Comparison of ENCODE assay signal across 8 cellular contexts in the genomic region with DNA sequence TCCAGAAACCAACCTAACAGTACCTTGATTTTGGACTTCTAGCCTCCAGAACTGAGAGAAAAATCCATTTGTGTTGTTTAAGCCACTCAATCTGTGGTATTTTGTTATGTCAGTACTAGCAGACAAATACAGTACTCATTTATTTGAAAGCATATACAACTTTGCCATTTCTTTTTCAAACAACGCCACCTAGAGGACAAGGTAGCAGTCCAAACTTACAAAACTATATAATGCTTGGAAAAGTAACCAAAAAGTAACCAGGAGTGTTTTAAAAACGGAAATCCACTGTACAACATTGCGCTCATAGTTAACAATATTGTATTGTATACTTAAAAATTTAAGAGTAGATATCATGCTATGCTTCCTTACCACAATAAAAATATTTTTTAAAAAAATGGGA. TPM values are rescaled to one million over a fixed set of nuclear protein-coding genes. Genes with fewer than 3 reads are reported as not detected.
DNase-seq lines count a peak whose midpoint lies in the region; ATAC-seq, FAIRE-seq and TF ChIP-seq lines count a peak whose summit lies in the region.

No MANE protein-coding gene starts in this region.

- no peak overlapping the region for H3K4me3 ChIP-seq in Jurkat, Clone E6-1 (ENCODE audit: low read length)
- no peak overlapping the region for H3K4me3 ChIP-seq in brain microvascular endothelial cell (ENCODE audit: low read depth, low read length)

- no peak overlapping the region for H3K27ac ChIP-seq in brain microvascular endothelial cell

- TF ChIP-seq CTCF in D721Med (IDR thresholded peaks at IDR 0.05; ENCODE audit: insufficient read depth, missing control alignments) (peak; percentile 36), brain microvascular endothelial cell (IDR thresholded peaks at IDR 0.05; ENCODE audit: low read depth, low read length, missing control alignments) (peak; percentile 47)

- no peak for DNase-seq in D721Med (ENCODE audit: insufficient read length, low spot score)
- peak; percentile 14 for DNase-seq in Jurkat, Clone E6-1 (ENCODE audit: low read depth, low spot score)
- no peak for DNase-seq in brain microvascular endothelial cell
- peak; percentile 8 for DNase-seq in midbrain (lab: John Stamatoyannopoulos, UW)
- DNase-seq in SKM-1 treated with dmso at 0.1 percent for 144 hours (lab: John Stamatoyannopoulos, UW; ENCODE audit: unreplicated experiment): no peak
- no peak for DNase-seq in retina
- DNase-seq in stimulated activated CD4-positive, alpha-beta T cell treated with anti-CD3 and anti-CD28 coated beads, Interleukin-12 subunit alpha, Interleukin-12 subunit beta, amount 100 ng/mL, for 4 hours: no peak

- no peaks in the 10 kb centered on the region for H3K27me3 ChIP-seq in brain microvascular endothelial cell (replicated peaks)

- ATAC-seq in HG02885 (IDR thresholded peaks at IDR 0.05; ENCODE audit: poor library complexity, unreplicated experiment): no peak

- in situ Hi-C loops in brain microvascular endothelial cell (cut with HindIII; ENCODE audit: low pct_ligation_motif_present, low sequenced_read_pairs): no loop called here

- no peaks in the 10 kb centered on the region for H3K36me3 ChIP-seq in brain microvascular endothelial cell (replicated peaks)

- FAIRE-seq in D721Med (lab: Jason Lieb, UNC): no peak

RNA-seq across cellular contexts. Expression of a gene that starts 37.0 kb away (rescaled TPM):
- polyA plus RNA-seq in Jurkat, Clone E6-1 (2012; ENCODE audit: insufficient read depth, insufficient read length): not detected

Comparison
In these comparisons a context has a peak if more than half of its experiments do, and no peak if none do; other contexts are left out.
1. DNase-seq: peak in Jurkat, Clone E6-1 (single experiment) and midbrain (single experiment); none in D721Med (single experiment), brain microvascular endothelial cell (single experiment), SKM-1 treated with dmso at 0.1 percent for 144 hours (single experiment), retina (single experiment) and stimulated activated CD4-positive, alpha-beta T cell treated with anti-CD3 and anti-CD28 coated beads, Interleukin-12 subunit alpha, Interleukin-12 subunit beta, amount 100 ng/mL, for 4 hours (single experiment).